ENCODE assay signal across 20 cellular contexts in genomic region chr10:8893102-8893501, GRCh38.
DNase-seq lines count a peak whose midpoint lies in the region; ATAC-seq, FAIRE-seq and TF ChIP-seq lines count a peak whose summit lies in the region.
"Had no signal": no experiment of that assay in that cellular context is flagged by ENCODE, and none has a peak within 500 bp of the region (broad histone marks: within the 10 kb centered on the region; RNA-seq: fewer than 3 reads in every experiment).

No MANE protein-coding gene starts in this region.

- no peak for TF ChIP-seq POLR2A in GM12891 (IDR thresholded peaks at IDR 0.05; ENCODE audit: low read depth, low read length)

- TF ChIP-seq CTCF in CD8-positive, alpha-beta T cell (IDR thresholded peaks at IDR 0.05): no peak

- DNase-seq in activated CD8-positive, alpha-beta memory T cell treated with anti-CD3 and anti-CD28 coated beads, Interleukin-2, amount 10 ng/mL, durations not matched to agents 7 days and 5 days: no peak
- no peak for DNase-seq in activated CD8-positive, alpha-beta memory T cell treated with anti-CD3 and anti-CD28 coated beads for 24 hours
- DNase-seq in CD8-positive, alpha-beta T cell: no peak
- no peak for DNase-seq in activated CD4-positive, alpha-beta memory T cell treated with anti-CD3 and anti-CD28 coated beads for 36 hours
- DNase-seq in activated naive CD8-positive, alpha-beta T cell treated with anti-CD3 and anti-CD28 coated beads for 36 hours: no peak
- DNase-seq in COLO668 (lab: John Stamatoyannopoulos, UW; ENCODE audit: unreplicated experiment) (no peak), NCI-H2029 (lab: John Stamatoyannopoulos, UW) (no peak), GM12891 (ENCODE audit: insufficient read length, low spot score) (no peak)
- DNase-seq: DMS153, DMS79 treated with DMSO at 0.1 percent for 48 hours, GDM1, GM23248 had no signal

- POLR2A ChIA-PET in CD8-positive, alpha-beta T cell (lab: Charles Lee): no interaction called here
- POLR2A ChIA-PET in activated CD4-positive, alpha-beta memory T cell treated with anti-CD3 and anti-CD28 coated beads for 36 hours (lab: Charles Lee): no interaction called here

- intact Hi-C loops in CD8-positive, alpha-beta T cell (cut with DNase I, micrococcal nuclease): no loop called here
- intact Hi-C loops in activated CD4-positive, alpha-beta memory T cell treated with anti-CD3 and anti-CD28 coated beads for 36 hours (cut with micrococcal nuclease): loop anchor here (1.0 to 10.0 kb wide), 3 partner anchors 46 to 838 kb away; partner anchors contain the start of gene GATA3

- H3K9me3 Mint-ChIP-seq in activated CD8-positive, alpha-beta memory T cell treated with anti-CD3 and anti-CD28 coated beads, Interleukin-2, amount 10 ng/mL, durations not matched to agents 7 days and 5 days (ENCODE audit: low read depth): no peaks in the 10 kb centered on the region
- H3K9me3 Mint-ChIP-seq in CD8-positive, alpha-beta T cell: no peaks in the 10 kb centered on the region
- H3K9me3 Mint-ChIP-seq in activated CD4-positive, alpha-beta memory T cell treated with anti-CD3 and anti-CD28 coated beads for 36 hours: no peaks in the 10 kb centered on the region
- peaks cover 4% of the 10 kb centered on the region for H3K9me3 Mint-ChIP-seq in activated naive CD8-positive, alpha-beta T cell treated with anti-CD3 and anti-CD28 coated beads for 36 hours

- ATAC-seq in activated CD8-positive, alpha-beta memory T cell treated with anti-CD3 and anti-CD28 coated beads, Interleukin-2, amount 10 ng/mL, durations not matched to agents 7 days and 5 days: no peak
- peak; percentile 49 for ATAC-seq in CD8-positive, alpha-beta T cell
- ATAC-seq: HCT116, HepG2 had no signal

- H3K36me3 ChIP-seq in CD8-positive, alpha-beta T cell (ENCODE audit: insufficient read depth, low read length): no peaks in the 10 kb centered on the region

- no peak overlapping the region for H3K4me3 ChIP-seq in CD8-positive, alpha-beta T cell (ENCODE audit: low read depth, low read length)
- H3K4me3 ChIP-seq: GM23248 had no signal

- H3K36me3 Mint-ChIP-seq in activated CD8-positive, alpha-beta memory T cell treated with anti-CD3 and anti-CD28 coated beads, Interleukin-2, amount 10 ng/mL, durations not matched to agents 7 days and 5 days: no peaks in the 10 kb centered on the region
- H3K36me3 Mint-ChIP-seq in CD8-positive, alpha-beta T cell: no peaks in the 10 kb centered on the region
- no peaks in the 10 kb centered on the region for H3K36me3 Mint-ChIP-seq in activated CD4-positive, alpha-beta memory T cell treated with anti-CD3 and anti-CD28 coated beads for 36 hours
- H3K36me3 Mint-ChIP-seq in activated naive CD8-positive, alpha-beta T cell treated with anti-CD3 and anti-CD28 coated beads for 36 hours: no peaks in the 10 kb centered on the region
- H3K36me3 Mint-ChIP-seq: CD14-positive monocyte had no signal

- H3K4me1 ChIP-seq in CD8-positive, alpha-beta T cell (ENCODE audit: insufficient read depth, low read length): peaks cover 9% of the 10 kb centered on the region

- no peak overlapping the region for H3K27ac ChIP-seq in CD8-positive, alpha-beta T cell (ENCODE audit: low read depth, low read length)
- H3K27ac ChIP-seq: 22Rv1, GM23248 had no signal

- no peaks in the 10 kb centered on the region for H3K4me1 Mint-ChIP-seq in activated CD8-positive, alpha-beta memory T cell treated with anti-CD3 and anti-CD28 coated beads, Interleukin-2, amount 10 ng/mL, durations not matched to agents 7 days and 5 days
- peaks cover 20% of the 10 kb centered on the region for H3K4me1 Mint-ChIP-seq in CD8-positive, alpha-beta T cell (ENCODE audit: low read depth)
- H3K4me1 Mint-ChIP-seq in activated CD4-positive, alpha-beta memory T cell treated with anti-CD3 and anti-CD28 coated beads for 36 hours (ENCODE audit: low read depth): peaks cover 14% of the 10 kb centered on the region
- peaks cover 25% of the 10 kb centered on the region for H3K4me1 Mint-ChIP-seq in activated naive CD8-positive, alpha-beta T cell treated with anti-CD3 and anti-CD28 coated beads for 36 hours
- H3K4me1 Mint-ChIP-seq: CD14-positive monocyte had no signal

- H3K27me3 ChIP-seq in CD8-positive, alpha-beta T cell (ENCODE audit: insufficient read depth, low read length): no peaks in the 10 kb centered on the region

- no peak overlapping the region for H3K4me3 Mint-ChIP-seq in activated CD8-positive, alpha-beta memory T cell treated with anti-CD3 and anti-CD28 coated beads, Interleukin-2, amount 10 ng/mL, durations not matched to agents 7 days and 5 days
- no peak overlapping the region for H3K4me3 Mint-ChIP-seq in CD8-positive, alpha-beta T cell
- H3K4me3 Mint-ChIP-seq in activated CD4-positive, alpha-beta memory T cell treated with anti-CD3 and anti-CD28 coated beads for 36 hours: no peak overlapping the region
- no peak overlapping the region for H3K4me3 Mint-ChIP-seq in activated naive CD8-positive, alpha-beta T cell treated with anti-CD3 and anti-CD28 coated beads for 36 hours
- H3K4me3 Mint-ChIP-seq: CD14-positive monocyte had no signal

- CTCF ChIA-PET in activated CD8-positive, alpha-beta memory T cell treated with anti-CD3 and anti-CD28 coated beads, Interleukin-2, amount 10 ng/mL, durations not matched to agents 7 days and 5 days (lab: Charles Lee): no interaction called here
- CTCF ChIA-PET in CD8-positive, alpha-beta T cell (lab: Charles Lee): interaction anchor here (0.5 to 0.6 kb wide), 2 partner anchors 259 to 918 kb away, joined by 3 read pairs; no protein-coding TSS in a partner anchor
- CTCF ChIA-PET in activated CD4-positive, alpha-beta memory T cell treated with anti-CD3 and anti-CD28 coated beads for 36 hours (lab: Charles Lee): no interaction called here

- no peaks in the 10 kb centered on the region for H3K27me3 Mint-ChIP-seq in activated CD8-positive, alpha-beta memory T cell treated with anti-CD3 and anti-CD28 coated beads, Interleukin-2, amount 10 ng/mL, durations not matched to agents 7 days and 5 days
- peaks cover 2% of the 10 kb centered on the region for H3K27me3 Mint-ChIP-seq in CD8-positive, alpha-beta T cell (ENCODE audit: low read depth)
- H3K27me3 Mint-ChIP-seq in activated CD4-positive, alpha-beta memory T cell treated with anti-CD3 and anti-CD28 coated beads for 36 hours: peaks cover 9% of the 10 kb centered on the region
- H3K27me3 Mint-ChIP-seq in activated naive CD8-positive, alpha-beta T cell treated with anti-CD3 and anti-CD28 coated beads for 36 hours: no peaks in the 10 kb centered on the region

- FAIRE-seq in GM12891 (lab: Jason Lieb, UNC): no peak
- FAIRE-seq: D721Med, GM19239, H54, HepG2, HTR-8/SVneo had no signal

- peak overlapping the region; percentile 3 for H3K27ac Mint-ChIP-seq in activated CD8-positive, alpha-beta memory T cell treated with anti-CD3 and anti-CD28 coated beads, Interleukin-2, amount 10 ng/mL, durations not matched to agents 7 days and 5 days
- H3K27ac Mint-ChIP-seq in CD8-positive, alpha-beta T cell: peak overlapping the region; percentile 69
- H3K27ac Mint-ChIP-seq in activated CD4-positive, alpha-beta memory T cell treated with anti-CD3 and anti-CD28 coated beads for 36 hours: peak overlapping the region; percentile 4
- peak overlapping the region; percentile 28 for H3K27ac Mint-ChIP-seq in activated naive CD8-positive, alpha-beta T cell treated with anti-CD3 and anti-CD28 coated beads for 36 hours
- H3K27ac Mint-ChIP-seq: CD14-positive monocyte had no signal

- no peaks in the 10 kb centered on the region for H3K9me3 ChIP-seq in CD8-positive, alpha-beta T cell (ENCODE audit: low read length)

TF ChIP-seq in GM12891, 5 proteins besides CTCF, POLR2A, EP300 and RAD21:
- no peak for TF ChIP-seq POLR2AphosphoS5 (IDR thresholded peaks at IDR 0.05; ENCODE audit: low read depth, low read length)
- no peak for TF ChIP-seq TAF1 (IDR thresholded peaks at IDR 0.05; ENCODE audit: low read depth, low read length)
- no peak for TF ChIP-seq PAX5 (IDR thresholded peaks at IDR 0.05; ENCODE audit: insufficient read depth, low read length, severe bottlenecking)
- TF ChIP-seq SPI1 (IDR thresholded peaks at IDR 0.05; ENCODE audit: low read depth, low read length): no peak
TF ChIP-seq in GM12891: peak in this region for 0.

Comparison
In these comparisons a context has a peak if more than half of its experiments do, and no peak if none do; other contexts are left out.
1. H3K27ac Mint-ChIP-seq: peak in every context shown above with its lines; median percentile 69 in CD8-positive, alpha-beta T cell; 28 in activated naive CD8-positive, alpha-beta T cell treated with anti-CD3 and anti-CD28 coated beads for 36 hours; 4 in activated CD4-positive, alpha-beta memory T cell treated with anti-CD3 and anti-CD28 coated beads for 36 hours; 3 in activated CD8-positive, alpha-beta memory T cell treated with anti-CD3 and anti-CD28 coated beads, Interleukin-2, amount 10 ng/mL, durations not matched to agents 7 days and 5 days.